Comparison of ENCODE assay signal across 1 cellular context in genomic region chr10:46550076-46550790, GRCh38.
TF ChIP-seq lines count a peak whose summit lies in the region.

No MANE protein-coding gene starts in this region.

TF ChIP-seq in K562, 482 proteins besides CTCF, POLR2A, EP300 and RAD21 (continued from another document):
- TF ChIP-seq DACH1 (IDR thresholded peaks at IDR 0.05; ENCODE audit: partially characterized antibody) (no peak), MAFG (tag; conservative IDR thresholded peaks at IDR 0.05) (no peak), ARID3B (CRISPR knock-in tag; IDR thresholded peaks at IDR 0.05; ENCODE audit: borderline replicate concordance) (0 out of 2 replicates have a peak, but pooled peaks have one; percentile 14), EZH2 (IDR thresholded peaks at IDR 0.05; ENCODE audit: borderline replicate concordance, low read depth, low read length) (peak; percentile 92; the same call in 1 of the 2 replicates), ATF1 (CRISPR knock-in tag; IDR thresholded peaks at IDR 0.05) (0 out of 2 replicates have a peak, but pooled peaks have one; percentile 1), ATF1 (tag; IDR thresholded peaks at IDR 0.05) (no peak), HIVEP1 (CRISPR knock-in tag; IDR thresholded peaks at IDR 0.05) (0 out of 2 replicates have a peak, but pooled peaks have one; percentile 17), ZFPM2 (CRISPR knock-in tag; IDR thresholded peaks at IDR 0.05) (peak; percentile 58; the same call in 1 of the 2 replicates), MXI1 (IDR thresholded peaks at IDR 0.05; ENCODE audit: low read depth, low read length) (no peak), ZBTB17 (CRISPR knock-in tag; IDR thresholded peaks at IDR 0.05) (peak; percentile 57; the same call in 1 of the 2 replicates), MCM3 (IDR thresholded peaks at IDR 0.05) (peak; percentile 33; the same call in 1 of the 2 replicates), ZBTB11 (CRISPR knock-in tag; IDR thresholded peaks at IDR 0.05) (0 out of 6 replicates have a peak, but pooled peaks of 1 of the 3 experiments have one; percentile 11), ZMIZ1 (IDR thresholded peaks at IDR 0.05; ENCODE audit: low read depth in 2 of 2, low read length in 2 of 2) (no peak)
TF ChIP-seq in K562: peak in this region for 11.
